Comparison of ENCODE assay signal across 8 cellular contexts in genomic region chr14:93962701-93963601, GRCh38. TPM values are rescaled to one million over a fixed set of nuclear protein-coding genes. Genes with fewer than 3 reads are reported as not detected.
DNase-seq lines count a peak whose midpoint lies in the region; ATAC-seq and TF ChIP-seq lines count a peak whose summit lies in the region.
"Had no signal": no experiment of that assay in that cellular context is flagged by ENCODE, and none has a peak within 500 bp of the region (broad histone marks: within the 10 kb centered on the region; RNA-seq: fewer than 3 reads in every experiment).

No MANE protein-coding gene starts in this region.

- H3K4me1 Mint-ChIP-seq in activated T-helper 1 cell treated with anti-CD3 and anti-CD28 coated beads, Interleukin-12 subunit alpha, Interleukin-12 subunit beta, Interleukin-2, Interleukin-4 antibody, amounts not matched to agents 30 ng/mL and 10 ng/mL and 1 ng/mL, durations not matched to agents 14 hours and 24 hours and 36 hours (ENCODE audit: low read depth): peaks cover 95% of the 10 kb centered on the region
- peaks cover 37 to 95% (median 58%) of the 10 kb centered on the region in 4 donors for H3K4me1 Mint-ChIP-seq in naive thymus-derived CD8-positive, alpha-beta T cell

- H3K9me3 Mint-ChIP-seq in activated T-helper 1 cell treated with anti-CD3 and anti-CD28 coated beads, Interleukin-12 subunit alpha, Interleukin-12 subunit beta, Interleukin-2, Interleukin-4 antibody, amounts not matched to agents 30 ng/mL and 10 ng/mL and 1 ng/mL, durations not matched to agents 14 hours and 24 hours and 36 hours: peaks cover 6% of the 10 kb centered on the region
- H3K9me3 Mint-ChIP-seq in naive thymus-derived CD8-positive, alpha-beta T cell: peaks cover 0 to 6% (median 0%) of the 10 kb centered on the region in 9 donors

- H3K27me3 Mint-ChIP-seq in activated T-helper 1 cell treated with anti-CD3 and anti-CD28 coated beads, Interleukin-12 subunit alpha, Interleukin-12 subunit beta, Interleukin-2, Interleukin-4 antibody, amounts not matched to agents 30 ng/mL and 10 ng/mL and 1 ng/mL, durations not matched to agents 14 hours and 24 hours and 36 hours (ENCODE audit: insufficient read depth): no peaks in the 10 kb centered on the region
- no peaks in the 10 kb centered on the region for H3K27me3 Mint-ChIP-seq in naive thymus-derived CD8-positive, alpha-beta T cell

- no peak for TF ChIP-seq CTCF in NB4 (IDR thresholded peaks at IDR 0.05; ENCODE audit: low read depth, low read length)

- TF ChIP-seq POLR2A in NB4 (IDR thresholded peaks at IDR 0.05; ENCODE audit: extremely low read depth, insufficient read length): no peak

- DNase-seq in NB4 (ENCODE audit: low read depth) (peak; percentile 73), NCI-H146 (lab: John Stamatoyannopoulos, UW) (no peak), NCI-H1105 treated with DMSO at 0.1 percent for 48 hours (lab: John Stamatoyannopoulos, UW) (no peak)
- peak; percentile 73 for DNase-seq in activated T-helper 1 cell treated with anti-CD3 and anti-CD28 coated beads, Interleukin-12 subunit alpha, Interleukin-12 subunit beta, Interleukin-2, Interleukin-4 antibody, amounts not matched to agents 30 ng/mL and 10 ng/mL and 1 ng/mL, durations not matched to agents 14 hours and 24 hours and 36 hours (ENCODE audit: low spot score)
- DNase-seq in naive thymus-derived CD8-positive, alpha-beta T cell: peak in 6 of 10 donors; percentile 29 to 49 (median 38)

- H3K4me3 ChIP-seq in NB4 (ENCODE audit: low read depth, low read length): no peak overlapping the region

- peak overlapping the region; percentile 95 for H3K27ac Mint-ChIP-seq in activated T-helper 1 cell treated with anti-CD3 and anti-CD28 coated beads, Interleukin-12 subunit alpha, Interleukin-12 subunit beta, Interleukin-2, Interleukin-4 antibody, amounts not matched to agents 30 ng/mL and 10 ng/mL and 1 ng/mL, durations not matched to agents 14 hours and 24 hours and 36 hours
- H3K27ac Mint-ChIP-seq in naive thymus-derived CD8-positive, alpha-beta T cell: peak overlapping the region in 9 of 10 donors; percentile 65 to 96 (median 87)

- H3K36me3 Mint-ChIP-seq in activated T-helper 1 cell treated with anti-CD3 and anti-CD28 coated beads, Interleukin-12 subunit alpha, Interleukin-12 subunit beta, Interleukin-2, Interleukin-4 antibody, amounts not matched to agents 30 ng/mL and 10 ng/mL and 1 ng/mL, durations not matched to agents 14 hours and 24 hours and 36 hours (ENCODE audit: low read depth): peaks cover 32% of the 10 kb centered on the region
- no peaks in the 10 kb centered on the region for H3K36me3 Mint-ChIP-seq in naive thymus-derived CD8-positive, alpha-beta T cell

- ATAC-seq in GM18868 (IDR thresholded peaks at IDR 0.05; ENCODE audit: unreplicated experiment): peak; percentile 44
- ATAC-seq in HG02610 (IDR thresholded peaks at IDR 0.05; ENCODE audit: unreplicated experiment): peak; percentile 44
- ATAC-seq in naive thymus-derived CD8-positive, alpha-beta T cell: peak; percentile 10 to 50

- H3K4me3 Mint-ChIP-seq in activated T-helper 1 cell treated with anti-CD3 and anti-CD28 coated beads, Interleukin-12 subunit alpha, Interleukin-12 subunit beta, Interleukin-2, Interleukin-4 antibody, amounts not matched to agents 30 ng/mL and 10 ng/mL and 1 ng/mL, durations not matched to agents 14 hours and 24 hours and 36 hours: peak overlapping the region; percentile 61
- H3K4me3 Mint-ChIP-seq in naive thymus-derived CD8-positive, alpha-beta T cell: peak overlapping the region; percentile 34 to 78 (median 58)

- POLR2A ChIA-PET in naive thymus-derived CD8-positive, alpha-beta T cell (lab: Charles Lee): interaction anchor here (0.9 to 2.5 kb wide), 7 partner anchors 10 to 23 kb away, joined by 3 to 9 read pairs (median 6); partner anchors contain the start of gene ASB2

- intact Hi-C loops in activated T-helper 1 cell treated with anti-CD3 and anti-CD28 coated beads, Interleukin-12 subunit alpha, Interleukin-12 subunit beta, Interleukin-2, Interleukin-4 antibody, amounts not matched to agents 30 ng/mL and 10 ng/mL and 1 ng/mL, durations not matched to agents 14 hours and 24 hours and 36 hours (cut with micrococcal nuclease): loop anchor here (1.0 to 5.0 kb wide), 3 partner anchors 8 to 1559 kb away; partner anchors contain the start of gene ASB2

RNA-seq across cellular contexts. Expression of gene ASB2, which starts 13.4 kb away (rescaled TPM):
- 21.1 and 23.4 TPM in 2 replicates for total RNA-seq in activated T-helper 1 cell treated with anti-CD3 and anti-CD28 coated beads, Interleukin-12 subunit alpha, Interleukin-12 subunit beta, Interleukin-2, Interleukin-4 antibody, amounts not matched to agents 30 ng/mL and 10 ng/mL and 1 ng/mL, durations not matched to agents 14 hours and 24 hours and 36 hours
- 1 to 10 TPM; 1.5 to 1.8 TPM for total RNA-seq in naive thymus-derived CD8-positive, alpha-beta T cell
- polyA plus RNA-seq in naive thymus-derived CD8-positive, alpha-beta T cell: 1 to 10 TPM in 1 of 3 donors, not detected in 2; 2.0 TPM

RNA-seq across cellular contexts. Expression of gene CCDC197, which starts 34.1 kb away (rescaled TPM):
- 0.13 TPM in 1 of 2 replicates, not detected in the other for total RNA-seq in activated T-helper 1 cell treated with anti-CD3 and anti-CD28 coated beads, Interleukin-12 subunit alpha, Interleukin-12 subunit beta, Interleukin-2, Interleukin-4 antibody, amounts not matched to agents 30 ng/mL and 10 ng/mL and 1 ng/mL, durations not matched to agents 14 hours and 24 hours and 36 hours
- total RNA-seq in naive thymus-derived CD8-positive, alpha-beta T cell: not detected
- polyA plus RNA-seq in naive thymus-derived CD8-positive, alpha-beta T cell: not detected
- total RNA-seq: mononuclear cell had no signal

RNA-seq across cellular contexts. Expression of gene FAM181A, which starts 35.8 kb away (rescaled TPM):
- not detected in 2 replicates for total RNA-seq in activated T-helper 1 cell treated with anti-CD3 and anti-CD28 coated beads, Interleukin-12 subunit alpha, Interleukin-12 subunit beta, Interleukin-2, Interleukin-4 antibody, amounts not matched to agents 30 ng/mL and 10 ng/mL and 1 ng/mL, durations not matched to agents 14 hours and 24 hours and 36 hours
- total RNA-seq in naive thymus-derived CD8-positive, alpha-beta T cell: not detected
- not detected for polyA plus RNA-seq in naive thymus-derived CD8-positive, alpha-beta T cell
- total RNA-seq: mononuclear cell had no signal

Comparison
In these comparisons a context has a peak if more than half of its experiments do, and no peak if none do; other contexts are left out.
1. DNase-seq: peak in NB4 (single experiment), activated T-helper 1 cell treated with anti-CD3 and anti-CD28 coated beads, Interleukin-12 subunit alpha, Interleukin-12 subunit beta, Interleukin-2, Interleukin-4 antibody, amounts not matched to agents 30 ng/mL and 10 ng/mL and 1 ng/mL, durations not matched to agents 14 hours and 24 hours and 36 hours (single experiment) and naive thymus-derived CD8-positive, alpha-beta T cell (6 of 10); none in NCI-H146 (single experiment) and NCI-H1105 treated with DMSO at 0.1 percent for 48 hours (single experiment).
2. Peak in every context shown above with its lines, with median percentiles within 50 percentile points of each other: ATAC-seq.